20 cellular contexts compared by ENCODE assay signal in the genomic region with DNA sequence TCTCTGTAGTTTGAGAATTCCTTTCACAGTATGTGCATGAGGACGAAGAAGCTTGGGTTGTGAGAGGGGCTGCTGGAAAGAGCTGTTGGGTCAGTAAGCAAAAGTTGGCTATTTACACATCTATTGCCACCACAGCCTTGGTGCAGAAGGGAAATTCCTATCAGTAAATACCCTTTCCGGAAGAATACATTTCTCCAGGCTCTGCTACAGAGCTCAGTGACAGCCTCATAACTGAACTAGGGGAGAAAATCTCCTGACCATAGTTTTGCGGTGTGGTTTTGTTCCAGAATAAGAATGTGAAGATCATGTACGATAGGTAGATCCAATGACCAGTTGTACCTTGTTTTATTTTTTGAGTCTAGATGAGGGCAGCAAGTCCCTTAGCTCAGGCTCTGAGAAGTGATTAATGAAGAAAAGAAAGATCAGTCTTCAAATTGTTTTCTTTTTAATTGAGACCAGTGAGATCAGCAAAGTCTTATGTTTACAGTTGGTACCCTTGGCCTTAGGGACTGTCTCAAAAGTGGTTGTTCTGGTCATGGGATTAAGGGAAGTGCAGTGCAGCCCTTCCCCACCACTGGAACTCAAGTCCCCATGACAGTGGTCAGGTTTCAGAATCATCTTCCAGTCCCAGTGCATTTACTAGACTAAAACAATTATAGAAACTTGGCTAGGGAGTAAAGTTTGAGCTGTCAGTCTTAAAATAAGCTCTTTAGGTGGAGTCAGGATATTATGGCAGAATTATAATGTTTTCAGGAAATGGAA.
"Had no signal": no experiment of that assay in that cellular context is flagged by ENCODE, and none has a peak within 500 bp of the region (broad histone marks: within the 10 kb centered on the region; RNA-seq: fewer than 3 reads in every experiment).

No MANE protein-coding gene starts in this region.

- H3K27me3 ChIP-seq: neutrophil, testis, tibial nerve, upper lobe of right lung, vagina had no signal

- H3K4me3 Mint-ChIP-seq: naive thymus-derived CD4-positive, alpha-beta T cell; stimulated activated naive B cell treated with anti-CD40 and anti-IgM and Interleukin-4, amounts not matched to agents 10 μg/mL and 1 μg/mL and 100 μg/mL, for 72 hours; stimulated activated naive CD8-positive, alpha-beta T cell treated with anti-CD3 and anti-CD28 coated beads, Interleukin-15, amount 100 ng/mL, for 72 hours had no signal

- ATAC-seq: esophagus mucosa; left cardiac atrium; left ventricle myocardium superior; naive thymus-derived CD4-positive, alpha-beta T cell; sciatic nerve; stimulated activated naive B cell treated with anti-CD40 and anti-IgM and Interleukin-4, amounts not matched to agents 10 μg/mL and 1 μg/mL and 100 μg/mL, for 72 hours; stimulated activated naive CD8-positive, alpha-beta T cell treated with anti-CD3 and anti-CD28 coated beads, Interleukin-15, amount 100 ng/mL, for 72 hours; upper lobe of right lung had no signal

- H3K9me3 Mint-ChIP-seq: naive thymus-derived CD4-positive, alpha-beta T cell; stimulated activated naive B cell treated with anti-CD40 and anti-IgM and Interleukin-4, amounts not matched to agents 10 μg/mL and 1 μg/mL and 100 μg/mL, for 72 hours; stimulated activated naive CD8-positive, alpha-beta T cell treated with anti-CD3 and anti-CD28 coated beads, Interleukin-15, amount 100 ng/mL, for 72 hours had no signal

- H3K4me3 ChIP-seq: lung, skin epidermis, testis, tibial nerve, upper lobe of right lung, vagina had no signal

- H3K27ac ChIP-seq: neutrophil, skin epidermis, testis, tibial nerve, upper lobe of right lung, vagina had no signal

- DNase-seq: effector memory CD4-positive, alpha-beta T cell; glutamatergic neuron; kidney; left cardiac atrium; left ventricle myocardium superior; mesenchymal stem cell; naive thymus-derived CD4-positive, alpha-beta T cell; stimulated activated CD4-positive, alpha-beta T cell treated with anti-CD3 and anti-CD28 coated beads, Interleukin-2, amount 100 ng/mL, for 24 hours; stimulated activated CD4-positive, alpha-beta T cell treated with anti-CD3 and anti-CD28 coated beads, Interleukin-4, amount 100 ng/mL, for 4 hours; stimulated activated naive B cell treated with anti-CD40 and anti-IgM and Interleukin-4, amounts not matched to agents 10 μg/mL and 1 μg/mL and 100 μg/mL, for 72 hours; stimulated activated naive CD8-positive, alpha-beta T cell treated with anti-CD3 and anti-CD28 coated beads, Interleukin-15, amount 100 ng/mL, for 72 hours; testis; upper lobe of right lung had no signal

- H3K4me1 ChIP-seq: testis, upper lobe of right lung, vagina had no signal

- H3K4me1 Mint-ChIP-seq: stimulated activated naive CD8-positive, alpha-beta T cell treated with anti-CD3 and anti-CD28 coated beads, Interleukin-15, amount 100 ng/mL, for 72 hours had no signal

- FAIRE-seq: kidney had no signal

- H3K27ac Mint-ChIP-seq: naive thymus-derived CD4-positive, alpha-beta T cell; stimulated activated naive B cell treated with anti-CD40 and anti-IgM and Interleukin-4, amounts not matched to agents 10 μg/mL and 1 μg/mL and 100 μg/mL, for 72 hours had no signal

- H3K27me3 Mint-ChIP-seq: naive thymus-derived CD4-positive, alpha-beta T cell; stimulated activated naive B cell treated with anti-CD40 and anti-IgM and Interleukin-4, amounts not matched to agents 10 μg/mL and 1 μg/mL and 100 μg/mL, for 72 hours; stimulated activated naive CD8-positive, alpha-beta T cell treated with anti-CD3 and anti-CD28 coated beads, Interleukin-15, amount 100 ng/mL, for 72 hours had no signal
